Comparison of ENCODE assay signal across 23 cellular contexts in genomic region chr16:79534143-79534542, GRCh38.
DNase-seq lines count a peak whose midpoint lies in the region; ATAC-seq and TF ChIP-seq lines count a peak whose summit lies in the region.
"Had no signal": no experiment of that assay in that cellular context is flagged by ENCODE, and none has a peak within 500 bp of the region (broad histone marks: within the 10 kb centered on the region; RNA-seq: fewer than 3 reads in every experiment).

No MANE protein-coding gene starts in this region.

- H3K36me3 ChIP-seq in parathyroid adenoma (ENCODE audit: control insufficient read depth, insufficient read depth, low read length) (no peaks in the 10 kb centered on the region), gastrocnemius medialis (no peaks in the 10 kb centered on the region), skeletal muscle tissue (ENCODE audit: control insufficient read depth in 3 of 3, insufficient read depth in 3 of 3, low read length in 3 of 3) (no peaks in the 10 kb centered on the region)
- H3K36me3 ChIP-seq: BE2C, BLaER1 had no signal

- no peak overlapping the region for H2AFZ ChIP-seq in parathyroid adenoma

- no peaks in the 10 kb centered on the region for H3K79me2 ChIP-seq in parathyroid adenoma

- no peak for TF ChIP-seq POLR2A in gastrocnemius medialis (IDR thresholded peaks at IDR 0.05)

- no peak for DNase-seq in gastrocnemius medialis
- DNase-seq in activated effector memory CD4-positive, alpha-beta T cell treated with Interleukin-2 at 50 U/mL for 16 hours, result no peak
- no peak for DNase-seq in activated CD8-positive, alpha-beta memory T cell treated with anti-CD3 and anti-CD28 coated beads, Interleukin-2, amount 50 U/mL, for 48 hours
- DNase-seq: 8988T; ACHN; BE2C; C1 segment of cervical spinal cord; CD4-positive, alpha-beta memory T cell; CD4-positive, CD25-positive, alpha-beta regulatory T cell; CD8-positive, alpha-beta memory T cell; COR-L47; DMS 273 treated with DMSO at 0.1 percent for 48 hours; DMS153; DMS53; DMS79; DND-41; EL; GDM1 had no signal

- H3K9ac ChIP-seq in parathyroid adenoma (no peak overlapping the region), skeletal muscle tissue (ENCODE audit: low read depth in 1 of 3, low read length in 3 of 3) (no peak overlapping the region)
- H3K9ac ChIP-seq: BLaER1 had no signal

- no peaks in the 10 kb centered on the region for H3K27me3 ChIP-seq in parathyroid adenoma (ENCODE audit: control insufficient read depth, insufficient read depth, low read length)
- no peaks in the 10 kb centered on the region for H3K27me3 ChIP-seq in gastrocnemius medialis
- H3K27me3 ChIP-seq in skeletal muscle tissue (ENCODE audit: control insufficient read depth in 3 of 3, insufficient read depth in 3 of 3, low read length in 3 of 3), result no peaks in the 10 kb centered on the region
- H3K27me3 ChIP-seq: BE2C, BLaER1 had no signal

- TF ChIP-seq CTCF in parathyroid adenoma (IDR thresholded peaks at IDR 0.05) (no peak), gastrocnemius medialis (IDR thresholded peaks at IDR 0.05 in 4 of 5, conservative IDR thresholded peaks at IDR 0.05 in 1 of 5) (no peak)

- in situ Hi-C loops in gastrocnemius medialis (cut with MboI; ENCODE audit: low sequenced_read_pairs in 4 of 4), result loop anchor here in 1 of 4 donors (10.0 kb wide), 1 partner anchor 61 kb away; no protein-coding TSS in a partner anchor

- H3K4me3 ChIP-seq in parathyroid adenoma (ENCODE audit: low read depth, low read length) (no peak overlapping the region), gastrocnemius medialis (no peak overlapping the region), skeletal muscle tissue (ENCODE audit: low read length in 3 of 3) (no peak overlapping the region)
- H3K4me3 ChIP-seq: BLaER1, GM12878 had no signal

- peaks cover 3% of the 10 kb centered on the region for H3K4me1 ChIP-seq in parathyroid adenoma
- peaks cover 17 to 19% of the 10 kb centered on the region in 2 donors for H3K4me1 ChIP-seq in gastrocnemius medialis
- peaks cover 10 to 37% (median 22%) of the 10 kb centered on the region in 3 donors for H3K4me1 ChIP-seq in skeletal muscle tissue (ENCODE audit: control insufficient read depth in 3 of 3, insufficient read depth in 3 of 3, low read length in 3 of 3)
- H3K4me1 ChIP-seq: BE2C, BLaER1 had no signal

- no peak overlapping the region for H3K4me2 ChIP-seq in parathyroid adenoma (ENCODE audit: low read length)
- H3K4me2 ChIP-seq: BLaER1 had no signal

- ATAC-seq in gastrocnemius medialis (peak in 1 of 2 donors; percentile 40), esophagus mucosa (no peak)
- ATAC-seq: GM12878 had no signal

- H3K9me3 ChIP-seq in parathyroid adenoma (ENCODE audit: control insufficient read depth, low read length) (no peaks in the 10 kb centered on the region), gastrocnemius medialis (no peaks in the 10 kb centered on the region), skeletal muscle tissue (ENCODE audit: control insufficient read depth in 3 of 3, low read length in 3 of 3) (no peaks in the 10 kb centered on the region)
- H3K9me3 ChIP-seq: BE2C, BLaER1 had no signal

- intact Hi-C loops in gastrocnemius medialis (cut with DNase I; ENCODE audit: low total_unique reads), result loop anchor here (2.0 to 10.0 kb wide), 5 partner anchors 57 to 849 kb away; partner anchors contain the start of gene MAF

- peak overlapping the region; percentile 47 for H3K27ac ChIP-seq in parathyroid adenoma
- peak overlapping the region; percentile 75 to 86 (median 84) for H3K27ac ChIP-seq in gastrocnemius medialis
- H3K27ac ChIP-seq in skeletal muscle tissue (ENCODE audit: low read depth, low read length), result peak overlapping the region; percentile 90
- H3K27ac ChIP-seq: BLaER1 had no signal
